10 cellular contexts compared by ENCODE assay signal in the genomic region with DNA sequence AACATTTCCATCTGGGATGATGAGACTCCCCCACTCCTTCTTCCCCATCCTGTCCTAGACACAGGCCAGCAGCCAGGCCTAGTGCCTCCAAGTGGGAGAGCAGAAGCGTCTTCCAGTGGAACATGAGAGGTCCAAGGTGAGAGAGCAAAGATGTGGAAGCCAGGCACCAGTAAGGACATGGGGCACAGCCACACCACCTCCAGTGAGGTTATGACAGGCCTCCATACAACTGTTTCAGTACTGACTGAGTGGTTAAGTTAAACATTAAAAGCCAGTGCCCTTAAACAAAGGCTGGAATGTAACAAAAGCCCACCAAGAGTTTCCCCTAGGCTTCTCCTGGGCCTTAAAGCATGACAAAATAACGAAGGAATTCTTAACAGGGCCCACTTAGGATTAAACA. TPM values are rescaled to one million over a fixed set of nuclear protein-coding genes. Genes with fewer than 3 reads are reported as not detected.
DNase-seq lines count a peak whose midpoint lies in the region; ATAC-seq, FAIRE-seq and TF ChIP-seq lines count a peak whose summit lies in the region.
"Had no signal": no experiment of that assay in that cellular context is flagged by ENCODE, and none has a peak within 500 bp of the region (broad histone marks: within the 10 kb centered on the region; RNA-seq: fewer than 3 reads in every experiment).

No MANE protein-coding gene starts in this region.

- ATAC-seq in GM21381 (IDR thresholded peaks at IDR 0.05; ENCODE audit: unreplicated experiment) = peak; percentile 66
- ATAC-seq in Right ventricle myocardium superior (ENCODE audit: poor library complexity) = no peak
- no peak for ATAC-seq in aorta (ENCODE audit: low FRiP score)

- H3K36me3 ChIP-seq in aorta (ENCODE audit: control insufficient read depth in 1 of 2, insufficient read depth in 2 of 2, low read length in 1 of 2) (peaks cover 3 to 5% of the 10 kb centered on the region in 2 donors), small intestine (ENCODE audit: control insufficient read depth in 2 of 2, insufficient read depth in 2 of 2, low read length in 2 of 2) (peaks cover 7 to 11% of the 10 kb centered on the region in 2 donors)

- no peak for FAIRE-seq in small intestine (lab: Jason Lieb, UNC)

- H3K27me3 ChIP-seq in aorta (ENCODE audit: control insufficient read depth in 1 of 2, insufficient read depth in 2 of 2, low read length in 1 of 2) (no peaks in the 10 kb centered on the region), small intestine (ENCODE audit: control insufficient read depth in 2 of 2, insufficient read depth in 2 of 2, low read length in 2 of 2) (no peaks in the 10 kb centered on the region)
- H3K27me3 ChIP-seq: neutrophil had no signal

- no peak for TF ChIP-seq CTCF in C4-2B (conservative IDR thresholded peaks at IDR 0.05)
- TF ChIP-seq CTCF in NB4 (IDR thresholded peaks at IDR 0.05; ENCODE audit: low read depth, low read length) = no peak

- TF ChIP-seq POLR2A in NB4 (IDR thresholded peaks at IDR 0.05; ENCODE audit: extremely low read depth, insufficient read length) = no peak

- no peaks in the 10 kb centered on the region for H3K9me3 ChIP-seq in aorta (ENCODE audit: control insufficient read depth, low read length)
- H3K9me3 ChIP-seq in small intestine (ENCODE audit: control insufficient read depth, low read depth) = no peaks in the 10 kb centered on the region
- H3K9me3 ChIP-seq: neutrophil had no signal

- intact Hi-C loops in Right ventricle myocardium superior (cut with DNase I) = no loop called here
- intact Hi-C loops in aorta (cut with DNase I) = no loop called here

- peaks cover 7 to 18% of the 10 kb centered on the region in 2 donors for H3K4me1 ChIP-seq in aorta (ENCODE audit: control insufficient read depth in 1 of 2, insufficient read depth in 2 of 2, low read length in 2 of 2)
- H3K4me1 ChIP-seq in small intestine (ENCODE audit: control insufficient read depth in 2 of 2, insufficient read depth in 1 of 2, low read depth in 1 of 2, low read length in 1 of 2) = peaks cover 19 to 24% of the 10 kb centered on the region in 2 donors

- 74 to 93% methylated on average over 2 of the region's 2 CpGs for WGBS in aorta, 2 donors
- 62 to 69% (median 68%) methylated on average over 2 of the region's 2 CpGs for WGBS in small intestine, 3 donors

- H3K27ac ChIP-seq in C4-2B (peak overlapping the region; percentile 58; the same call in 1 of the 2 replicates), aorta (ENCODE audit: low read depth in 1 of 2, low read length in 2 of 2) (no peak overlapping the region), small intestine (ENCODE audit: low read depth in 1 of 2, low read length in 1 of 2) (no peak overlapping the region)
- H3K27ac ChIP-seq: neutrophil had no signal

- DNase-seq in NB4 (ENCODE audit: low read depth) (no peak), glomerular visceral epithelial cell (ENCODE audit: extremely low spot score) (peak; percentile 49), Right ventricle myocardium superior (no peak), SKM-1 treated with dmso at 0.1 percent for 144 hours (lab: John Stamatoyannopoulos, UW; ENCODE audit: unreplicated experiment) (no peak), aorta (no peak), small intestine (no peak)
- DNase-seq: DMS 273 treated with DMSO at 0.1 percent for 48 hours had no signal

- H3K4me3 ChIP-seq in NB4 (ENCODE audit: low read depth, low read length) (peak overlapping the region; percentile 60), aorta (ENCODE audit: low read length in 2 of 2) (no peak overlapping the region), small intestine (ENCODE audit: low read depth in 1 of 2, low read length in 2 of 2) (no peak overlapping the region)

RNA-seq across cellular contexts. Expression of gene ZBTB24, which starts 5.3 kb away (rescaled TPM):
- total RNA-seq in Right ventricle myocardium superior (2.4 TPM), aorta (1 to 10 TPM; 6.8 to 8.3 TPM)
- polyA plus RNA-seq in aorta (1 to 10 TPM; 2.0 to 3.1 TPM), small intestine (1 to 10 TPM; 1.8 to 3.9 (median 2.7) TPM)

RNA-seq across cellular contexts. Expression of gene MICAL1, which starts 22.2 kb away (rescaled TPM):
- total RNA-seq in Right ventricle myocardium superior (5.0 TPM), aorta (10 to 100 TPM; 48.8 to 60.8 TPM)
- polyA plus RNA-seq in aorta (100 to 1,000 TPM in 1 of 2 donors, 10 to 100 TPM in 1; 32.4 to 199 TPM), small intestine (100 to 1,000 TPM in 2 of 3 donors, 10 to 100 TPM in 1; 48.0 to 316 (median 202) TPM)

RNA-seq across cellular contexts. Expression of gene SMPD2, which starts 37.2 kb away (rescaled TPM):
- total RNA-seq in Right ventricle myocardium superior (4.1 TPM), aorta (1 to 10 TPM; 6.6 to 9.5 TPM)
- polyA plus RNA-seq in aorta (10 to 100 TPM in 1 of 2 donors, 1 to 10 TPM in 1; 2.5 to 10.6 TPM), small intestine (10 to 100 TPM; 14.3 to 19.5 (median 17.1) TPM)

RNA-seq across cellular contexts. Expression of gene PPIL6, which starts 37.3 kb away (rescaled TPM):
- 5.5 TPM for total RNA-seq in Right ventricle myocardium superior
- total RNA-seq in aorta = 1 to 10 TPM; 1.0 to 1.5 TPM
- 1 to 10 TPM; 1.8 to 2.7 TPM for polyA plus RNA-seq in aorta
- under 1 TPM in 2 of 3 donors, not detected in 1; 0.22 to 0.76 TPM for polyA plus RNA-seq in small intestine
